Comparison of ENCODE assay signal across 10 cellular contexts in the genomic region with DNA sequence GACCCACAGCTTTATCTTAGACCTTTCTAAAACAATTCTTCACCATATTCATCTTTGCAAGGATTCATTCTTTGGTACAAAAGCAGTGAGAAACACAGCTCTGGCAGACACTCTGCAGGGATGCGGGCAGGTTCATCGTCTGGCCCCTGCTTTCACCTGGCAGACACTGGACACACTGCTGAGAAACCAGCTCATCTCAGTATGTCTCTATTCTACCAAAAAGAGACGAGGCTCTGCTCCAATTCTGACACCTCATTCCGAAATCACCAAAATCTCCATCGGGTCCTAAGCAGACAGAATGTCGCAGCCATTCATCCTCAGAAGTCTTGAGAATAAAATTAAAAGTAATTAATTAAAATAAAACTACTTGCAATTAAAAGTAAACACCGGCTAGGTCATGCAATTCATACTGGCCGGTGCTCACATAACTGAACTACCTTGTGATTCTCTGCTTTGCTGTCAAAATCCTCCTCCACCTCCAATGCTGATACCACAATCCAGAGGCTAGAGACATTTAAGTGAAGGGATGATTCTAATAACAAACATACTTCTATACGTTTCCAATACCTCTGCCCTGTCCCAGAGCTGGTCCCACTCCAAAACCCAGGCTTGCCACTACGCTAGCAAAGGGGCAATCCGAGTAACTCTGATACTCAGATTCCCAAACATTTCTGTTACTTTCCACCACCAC. TPM values are rescaled to one million over a fixed set of nuclear protein-coding genes. Genes with fewer than 3 reads are reported as not detected.
DNase-seq lines count a peak whose midpoint lies in the region; ATAC-seq, FAIRE-seq and TF ChIP-seq lines count a peak whose summit lies in the region.
"Had no signal": no experiment of that assay in that cellular context is flagged by ENCODE, and none has a peak within 500 bp of the region (broad histone marks: within the 10 kb centered on the region; RNA-seq: fewer than 3 reads in every experiment).

No MANE protein-coding gene starts in this region.

- H3K9me3 Mint-ChIP-seq in MCF 10A (ENCODE audit: unreplicated experiment) = no peaks in the 10 kb centered on the region
- H3K9me3 Mint-ChIP-seq in activated T-helper 17 cell treated with anti-CD3 and anti-CD28 coated beads, Interleukin-2, amount 50 U/mL, for 72 hours = no peaks in the 10 kb centered on the region

- H3K9me3 ChIP-seq in breast epithelium = no peaks in the 10 kb centered on the region
- H3K9me3 ChIP-seq in mesenchymal stem cell (ENCODE audit: control insufficient read depth, low read length) = no peaks in the 10 kb centered on the region
- H3K9me3 ChIP-seq: BLaER1, MG63 had no signal

- no peaks in the 10 kb centered on the region for H3K36me3 Mint-ChIP-seq in MCF 10A (ENCODE audit: insufficient read depth, unreplicated experiment)
- peaks cover 5% of the 10 kb centered on the region for H3K36me3 Mint-ChIP-seq in activated T-helper 17 cell treated with anti-CD3 and anti-CD28 coated beads, Interleukin-2, amount 50 U/mL, for 72 hours (ENCODE audit: low read depth)

- intact Hi-C loops in breast epithelium (cut with DNase I; ENCODE audit: low total_unique reads) = no loop called here
- intact Hi-C loops in MCF 10A (cut with micrococcal nuclease) = no loop called here

- no peak overlapping the region for H4K91ac ChIP-seq in mesenchymal stem cell (ENCODE audit: low read length)

- BruUV-seq in MCF 10A (replicated peaks; lab: Mats Ljungman, UMichigan) = no TSS peak

- H3K4me3 ChIP-seq in breast epithelium (peak overlapping the region in 2 of 3 donors; percentile 66 to 71), mesenchymal stem cell (ENCODE audit: insufficient read depth in 1 of 2, low read depth in 1 of 2, low read length in 2 of 2) (no peak overlapping the region)

- H3K4ac ChIP-seq in mesenchymal stem cell (ENCODE audit: low read depth in 1 of 2, low read length in 2 of 2) = no peak overlapping the region

- no peak overlapping the region for H3K14ac ChIP-seq in mesenchymal stem cell (ENCODE audit: low read length in 2 of 2)

- no peak overlapping the region for H2BK120ac ChIP-seq in mesenchymal stem cell (ENCODE audit: low read depth, low read length)

- no peak overlapping the region for H2BK5ac ChIP-seq in mesenchymal stem cell (ENCODE audit: low read depth, low read length, poor library complexity, severe bottlenecking)

- H3K4me2 ChIP-seq in mesenchymal stem cell (ENCODE audit: low read length, poor library complexity, severe bottlenecking) = peak overlapping the region; percentile 93
- H3K4me2 ChIP-seq: BLaER1 had no signal

- peaks cover 10% of the 10 kb centered on the region for H3K27me3 Mint-ChIP-seq in MCF 10A (ENCODE audit: insufficient read depth, unreplicated experiment)
- H3K27me3 Mint-ChIP-seq in activated T-helper 17 cell treated with anti-CD3 and anti-CD28 coated beads, Interleukin-2, amount 50 U/mL, for 72 hours = no peaks in the 10 kb centered on the region

- TF ChIP-seq POLR2A in breast epithelium (IDR thresholded peaks at IDR 0.05) = no peak

- H3K4me1 ChIP-seq in breast epithelium (peaks cover 0 to 4% of the 10 kb centered on the region in 2 donors), mesenchymal stem cell (ENCODE audit: control insufficient read depth, insufficient read depth, low read depth, low read length) (peaks cover 20% of the 10 kb centered on the region)

- POLR2A ChIA-PET in MCF 10A (lab: Yijun Ruan, JAX) = interaction anchor here (2.4 kb wide), 1 partner anchor 26 kb away, joined by 10 read pairs; the partner anchor contains the start of gene UBALD2

- H3K27me3 ChIP-seq in breast epithelium = no peaks in the 10 kb centered on the region
- peaks cover 0 to 30% of the 10 kb centered on the region in 2 experiments for H3K27me3 ChIP-seq in mesenchymal stem cell (ENCODE audit: control insufficient read depth in 1 of 2, insufficient read depth in 1 of 2, low read length in 2 of 2)

- H2BK15ac ChIP-seq in mesenchymal stem cell (ENCODE audit: low read depth, poor library complexity, severe bottlenecking) = no peak overlapping the region

- H3K36me3 ChIP-seq in breast epithelium (no peaks in the 10 kb centered on the region), mesenchymal stem cell (ENCODE audit: control insufficient read depth in 1 of 2, insufficient read depth in 2 of 2, low read depth in 1 of 2, low read length in 2 of 2) (no peaks in the 10 kb centered on the region)
- H3K36me3 ChIP-seq: BLaER1, MG63 had no signal

- H3K79me1 ChIP-seq in mesenchymal stem cell (replicated peaks; ENCODE audit: low read length, poor library complexity, severe bottlenecking) = peaks cover 3% of the 10 kb centered on the region

- no peak overlapping the region for H2AFZ ChIP-seq in mesenchymal stem cell (ENCODE audit: low read depth, low read length)

- H3K4me3 Mint-ChIP-seq in MCF 10A (ENCODE audit: unreplicated experiment) = no peak overlapping the region
- H3K4me3 Mint-ChIP-seq in activated T-helper 17 cell treated with anti-CD3 and anti-CD28 coated beads, Interleukin-2, amount 50 U/mL, for 72 hours = peak overlapping the region; percentile 69

- no peak overlapping the region for H3K23ac ChIP-seq in mesenchymal stem cell (ENCODE audit: low read length in 2 of 2)

- H3K27ac Mint-ChIP-seq in MCF 10A (ENCODE audit: low read depth, unreplicated experiment) = no peak overlapping the region
- no peak overlapping the region for H3K27ac Mint-ChIP-seq in activated T-helper 17 cell treated with anti-CD3 and anti-CD28 coated beads, Interleukin-2, amount 50 U/mL, for 72 hours

- FAIRE-seq in urothelium cell line (lab: Jason Lieb, UNC) = peak; percentile 13

- no peak overlapping the region for H2BK12ac ChIP-seq in mesenchymal stem cell (ENCODE audit: low read length in 2 of 2)

- no peak for ATAC-seq in activated T-helper 17 cell treated with anti-CD3 and anti-CD28 coated beads, Interleukin-2, amount 50 U/mL, for 72 hours (replicated peaks)
- no peak for ATAC-seq in GM21381 (IDR thresholded peaks at IDR 0.05; ENCODE audit: unreplicated experiment)
- ATAC-seq in HG02938 (IDR thresholded peaks at IDR 0.05; ENCODE audit: unreplicated experiment) = no peak

- no peak overlapping the region for H3K9ac ChIP-seq in mesenchymal stem cell (ENCODE audit: low read length)
- H3K9ac ChIP-seq: BLaER1 had no signal

- H4K8ac ChIP-seq in mesenchymal stem cell (ENCODE audit: low read length) = no peak overlapping the region

- no peak for TF ChIP-seq CTCF in breast epithelium (IDR thresholded peaks at IDR 0.05)
- no peak for TF ChIP-seq CTCF in MCF 10A (IDR thresholded peaks at IDR 0.05; ENCODE audit: unreplicated experiment)

- no peak overlapping the region for H3K18ac ChIP-seq in mesenchymal stem cell (ENCODE audit: low read depth in 1 of 2, low read length in 2 of 2)

- CTCF ChIA-PET in MCF 10A (lab: Yijun Ruan, JAX) = interaction anchor here (0.6 to 0.8 kb wide), 2 partner anchors 15 to 57 kb away, joined by 3 to 5 read pairs; no protein-coding TSS in a partner anchor

- DNase-seq in breast epithelium (ENCODE audit: low spot score in 2 of 2) (no peak), MCF 10A (ENCODE audit: unreplicated experiment) (no peak), mesenchymal stem cell (no peak), urothelium cell line (ENCODE audit: low spot score) (no peak), NCI-H146 (lab: John Stamatoyannopoulos, UW) (no peak)
- DNase-seq: MG63 had no signal

- peaks cover 6% of the 10 kb centered on the region for H3K4me1 Mint-ChIP-seq in MCF 10A (ENCODE audit: insufficient read depth, unreplicated experiment)
- peaks cover 12% of the 10 kb centered on the region for H3K4me1 Mint-ChIP-seq in activated T-helper 17 cell treated with anti-CD3 and anti-CD28 coated beads, Interleukin-2, amount 50 U/mL, for 72 hours

- WGBS in mesenchymal stem cell = 69% methylated on average over 7 of the region's 11 CpGs

- no peak overlapping the region for H2AK5ac ChIP-seq in mesenchymal stem cell (ENCODE audit: low read length, severe bottlenecking)

- no peak overlapping the region for H3K27ac ChIP-seq in breast epithelium
- peak overlapping the region; percentile 23 for H3K27ac ChIP-seq in mesenchymal stem cell (ENCODE audit: low read length, poor library complexity, severe bottlenecking)
- H3K27ac ChIP-seq: BLaER1 had no signal

RNA-seq across cellular contexts. Expression of gene RNF157, which starts 1.3 kb away (rescaled TPM):
- 1 to 10 TPM; 3.1 to 7.8 (median 4.3) TPM for total RNA-seq in breast epithelium
- 0.17 and 0.44 TPM in 2 replicates for total RNA-seq in MCF 10A (2022)
- total RNA-seq in activated T-helper 17 cell treated with anti-CD3 and anti-CD28 coated beads, Interleukin-2, amount 50 U/mL, for 72 hours = 10 to 100 TPM; 15.5 to 17.4 TPM
- polyA plus RNA-seq in mesenchymal stem cell (2013, experiment 1 of 2) = 5.8 TPM
- 5.5 TPM for polyA plus RNA-seq in mesenchymal stem cell (2013, experiment 2 of 2)

RNA-seq across cellular contexts. Expression of gene UBALD2, which starts 26.2 kb away (rescaled TPM):
- 10 to 100 TPM; 11.1 to 15.1 (median 13.0) TPM for total RNA-seq in breast epithelium
- 84.9 and 109 TPM in 2 replicates for total RNA-seq in MCF 10A (2022)
- 100 to 1,000 TPM; 173 to 187 TPM for total RNA-seq in activated T-helper 17 cell treated with anti-CD3 and anti-CD28 coated beads, Interleukin-2, amount 50 U/mL, for 72 hours
- polyA plus RNA-seq in mesenchymal stem cell (2013, experiment 1 of 2) = 74.6 TPM
- polyA plus RNA-seq in mesenchymal stem cell (2013, experiment 2 of 2) = 80.5 TPM

Comparison
In these comparisons a context has a peak if more than half of its experiments do, and no peak if none do; other contexts are left out.
1. H3K4me3 ChIP-seq: peak in breast epithelium (2 of 3); none in mesenchymal stem cell (0 of 2).